8 cellular contexts compared by ENCODE assay signal in the genomic region with DNA sequence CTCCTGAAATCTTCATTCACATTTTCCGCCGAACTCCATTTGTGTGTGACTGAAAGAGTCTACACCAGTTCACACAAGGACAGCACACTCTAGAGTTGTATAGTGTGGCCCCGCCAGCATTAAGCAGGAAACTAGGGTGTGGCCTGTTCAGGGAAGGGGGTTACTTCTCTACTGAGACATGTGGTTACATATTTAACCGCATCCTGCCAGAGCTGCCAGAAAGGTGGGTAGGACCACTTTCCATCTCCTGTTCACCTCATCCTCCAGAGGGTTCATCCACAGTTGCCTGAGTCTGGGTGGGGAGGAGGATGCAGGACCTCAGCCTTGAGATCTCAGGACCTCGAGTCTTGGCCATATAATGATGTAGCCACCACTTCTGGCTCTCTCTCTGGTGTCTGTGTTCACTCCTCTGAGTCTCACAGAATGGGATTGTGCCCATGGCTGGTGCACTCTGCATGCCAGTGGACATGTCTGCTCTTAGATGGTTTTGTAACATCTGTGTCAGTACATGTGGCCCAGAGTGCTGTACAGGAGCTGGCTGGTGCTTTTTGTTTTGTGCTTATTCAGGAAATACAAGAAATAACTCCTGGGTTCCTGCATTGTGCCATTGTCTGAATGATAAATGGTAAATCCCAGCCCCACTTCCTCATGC. TPM values are rescaled to one million over a fixed set of nuclear protein-coding genes. Genes with fewer than 3 reads are reported as not detected.
A peak's percentile ranks its signal among the peaks of the same experiment; 100 is the strongest.
DNase-seq lines count a peak whose midpoint lies in the region; ATAC-seq and TF ChIP-seq lines count a peak whose summit lies in the region.

No MANE protein-coding gene starts in this region.

- H3K9me3 ChIP-seq in right atrium auricular region (no peaks in the 10 kb centered on the region), lower lobe of right lung (no peaks in the 10 kb centered on the region)

- DNase-seq in Right ventricle myocardium superior (no peak), right atrium auricular region (ENCODE audit: low spot score) (no peak), lower lobe of right lung (no peak), mesenteric fat pad (ENCODE audit: low spot score) (no peak), SK-N-DZ (ENCODE audit: low spot score) (no peak), HPDE6-E6E7 (ENCODE audit: extremely low spot score) (no peak)
- DNase-seq in activated CD8-positive, alpha-beta memory T cell treated with anti-CD3 and anti-CD28 coated beads for 1 hour (ENCODE audit: extremely low read depth in 1 of 2, low read depth in 1 of 2) = peak; percentile 38 to 39

- H3K4me1 ChIP-seq in right atrium auricular region (no peaks in the 10 kb centered on the region), lower lobe of right lung (peaks cover 22% of the 10 kb centered on the region)

- no peaks in the 10 kb centered on the region for H3K36me3 ChIP-seq in right atrium auricular region
- no peaks in the 10 kb centered on the region for H3K36me3 ChIP-seq in lower lobe of right lung

- TF ChIP-seq CTCF in right atrium auricular region (IDR thresholded peaks at IDR 0.05) (no peak), lower lobe of right lung (IDR thresholded peaks at IDR 0.05) (no peak)

- intact Hi-C loops in Right ventricle myocardium superior (cut with DNase I) = no loop called here
- intact Hi-C loops in lower lobe of right lung (cut with DNase I) = no loop called here

- ATAC-seq in Right ventricle myocardium superior (ENCODE audit: poor library complexity) = peak; percentile 51
- ATAC-seq in HG03571 (IDR thresholded peaks at IDR 0.05; ENCODE audit: unreplicated experiment) = peak; percentile 85
- ATAC-seq in lower lobe of right lung = peak; percentile 79 to 81

- H3K4me3 ChIP-seq in right atrium auricular region (no peak overlapping the region), lower lobe of right lung (no peak overlapping the region)

- no peaks in the 10 kb centered on the region for H3K27me3 ChIP-seq in right atrium auricular region
- H3K27me3 ChIP-seq in lower lobe of right lung (ENCODE audit: low read depth) = no peaks in the 10 kb centered on the region

- H3K27ac ChIP-seq in right atrium auricular region (no peak overlapping the region), lower lobe of right lung (no peak overlapping the region)

RNA-seq across cellular contexts. Expression of a gene that starts 7.7 kb away (rescaled TPM):
- 5.5 TPM for total RNA-seq in Right ventricle myocardium superior
- 1 to 10 TPM; 3.0 to 3.2 TPM for total RNA-seq in right atrium auricular region
- total RNA-seq in lower lobe of right lung = 34.0 TPM
- 15.6 TPM for total RNA-seq in mesenteric fat pad
- polyA plus RNA-seq in SK-N-DZ (2014; cell fraction: cytosol; rRNA removed) = not detected in 2 replicates
- polyA plus RNA-seq in SK-N-DZ (2014; cell fraction: nucleus; rRNA removed) = not detected in 2 replicates

Comparison
In these comparisons a context has a peak if more than half of its experiments do, and no peak if none do; other contexts are left out.
1. DNase-seq: peak in activated CD8-positive, alpha-beta memory T cell treated with anti-CD3 and anti-CD28 coated beads for 1 hour (2 of 2); none in Right ventricle myocardium superior (single experiment), right atrium auricular region (single experiment), lower lobe of right lung (single experiment), mesenteric fat pad (single experiment), SK-N-DZ (single experiment) and HPDE6-E6E7 (single experiment).
2. Peak in every context shown above with its lines, with median percentiles within 50 percentile points of each other: ATAC-seq.